Comparison of ENCODE assay signal across 12 cellular contexts in the genomic region with DNA sequence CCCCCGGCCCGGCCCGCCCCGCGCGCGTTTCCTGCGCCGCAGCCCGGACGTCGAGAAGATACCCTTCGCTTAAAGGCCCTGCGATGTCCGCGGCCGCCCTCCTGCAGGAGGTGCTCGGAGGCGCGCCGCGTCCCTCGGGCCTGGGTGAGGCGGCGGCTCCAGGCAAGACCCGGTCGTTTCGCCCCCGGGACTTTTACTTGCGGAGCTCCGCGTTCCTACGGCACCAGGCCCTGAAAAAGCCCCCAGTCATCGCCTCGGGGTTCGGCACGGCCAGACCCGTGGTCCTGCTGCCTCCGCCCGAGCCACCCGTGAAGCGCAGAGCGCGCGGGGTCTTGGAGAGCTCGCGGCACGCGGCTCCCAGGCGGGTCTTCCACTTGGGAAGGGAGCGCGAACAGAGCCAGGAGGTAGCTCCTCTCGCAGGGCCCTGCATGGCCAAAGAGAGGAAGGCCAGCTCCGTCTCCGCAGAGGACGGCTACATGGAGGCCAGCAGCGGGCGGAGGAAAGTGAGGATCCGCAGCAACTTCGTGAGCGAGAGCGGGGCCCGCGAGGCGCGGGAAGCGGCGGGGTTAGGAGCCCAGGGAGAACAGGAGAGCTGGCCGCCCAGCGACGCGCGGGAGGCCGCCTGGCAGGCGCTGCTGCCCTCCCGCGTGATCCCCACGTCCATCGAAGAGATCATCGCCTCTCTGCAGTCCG. TPM values are rescaled to one million over a fixed set of nuclear protein-coding genes. Genes with fewer than 3 reads are reported as not detected.
A peak's percentile ranks its signal among the peaks of the same experiment; 100 is the strongest.
DNase-seq lines count a peak whose midpoint lies in the region; TF ChIP-seq lines count a peak whose summit lies in the region.
"Had no signal": no experiment of that assay in that cellular context is flagged by ENCODE, and none has a peak within 500 bp of the region (broad histone marks: within the 10 kb centered on the region; RNA-seq: fewer than 3 reads in every experiment).

No MANE protein-coding gene starts in this region.

- 6% methylated on average over 80 of the region's 81 CpGs for WGBS in mesenchymal stem cell

- peak overlapping the region; percentile 77 for H3K4me3 Mint-ChIP-seq in type B pancreatic cell
- H3K4me3 Mint-ChIP-seq: activated naive CD8-positive, alpha-beta T cell treated with anti-CD3 and anti-CD28 coated beads, Interleukin-2, amount 10 ng/mL, durations not matched to agents 7 days and 5 days had no signal

- H2AK5ac ChIP-seq in mesenchymal stem cell (ENCODE audit: low read length, severe bottlenecking), result no peak overlapping the region

- H3K27me3 ChIP-seq in NT2/D1 (ENCODE audit: insufficient read depth, insufficient read length) (peaks cover 32% of the 10 kb centered on the region), mesenchymal stem cell (ENCODE audit: control insufficient read depth in 1 of 2, insufficient read depth in 1 of 2, low read length in 2 of 2) (peaks cover 9% of the 10 kb centered on the region in 2 experiments)
- H3K27me3 ChIP-seq: right lobe of liver had no signal

- no peaks in the 10 kb centered on the region for H3K4me1 Mint-ChIP-seq in type B pancreatic cell (ENCODE audit: unreplicated experiment)
- H3K4me1 Mint-ChIP-seq: activated naive CD8-positive, alpha-beta T cell treated with anti-CD3 and anti-CD28 coated beads, Interleukin-2, amount 10 ng/mL, durations not matched to agents 7 days and 5 days had no signal

- H3K4me1 ChIP-seq in NT2/D1 (ENCODE audit: insufficient read depth, insufficient read length), result no peaks in the 10 kb centered on the region
- H3K4me1 ChIP-seq in mesenchymal stem cell (ENCODE audit: control insufficient read depth, insufficient read depth, low read depth, low read length), result peaks cover 8% of the 10 kb centered on the region
- H3K4me1 ChIP-seq: upper lobe of right lung had no signal

- no peak overlapping the region for H3K27ac Mint-ChIP-seq in type B pancreatic cell
- H3K27ac Mint-ChIP-seq: activated naive CD8-positive, alpha-beta T cell treated with anti-CD3 and anti-CD28 coated beads, Interleukin-2, amount 10 ng/mL, durations not matched to agents 7 days and 5 days had no signal

- H3K9me3 Mint-ChIP-seq in type B pancreatic cell, result peaks cover 4% of the 10 kb centered on the region
- H3K9me3 Mint-ChIP-seq: activated naive CD8-positive, alpha-beta T cell treated with anti-CD3 and anti-CD28 coated beads, Interleukin-2, amount 10 ng/mL, durations not matched to agents 7 days and 5 days had no signal

- peak overlapping the region; percentile 56 for H4K91ac ChIP-seq in mesenchymal stem cell (ENCODE audit: low read length)

- no peaks in the 10 kb centered on the region for H3K36me3 Mint-ChIP-seq in type B pancreatic cell
- H3K36me3 Mint-ChIP-seq: activated naive CD8-positive, alpha-beta T cell treated with anti-CD3 and anti-CD28 coated beads, Interleukin-2, amount 10 ng/mL, durations not matched to agents 7 days and 5 days had no signal

- no peak overlapping the region for H3K4ac ChIP-seq in mesenchymal stem cell (ENCODE audit: low read depth in 1 of 2, low read length in 2 of 2)

- H3K14ac ChIP-seq in mesenchymal stem cell (ENCODE audit: low read length in 2 of 2), result no peak overlapping the region

- no peak overlapping the region for H2BK5ac ChIP-seq in mesenchymal stem cell (ENCODE audit: low read depth, low read length, poor library complexity, severe bottlenecking)

- H3K27me3 Mint-ChIP-seq in type B pancreatic cell, result peaks cover 52% of the 10 kb centered on the region

- peak overlapping the region; percentile 69 for H3K9ac ChIP-seq in NT2/D1 (ENCODE audit: insufficient read length, low read depth)
- H3K9ac ChIP-seq in mesenchymal stem cell (ENCODE audit: low read length), result peak overlapping the region; percentile 61

- H3K79me1 ChIP-seq in mesenchymal stem cell (replicated peaks; ENCODE audit: low read length, poor library complexity, severe bottlenecking), result no peaks in the 10 kb centered on the region

- H3K23ac ChIP-seq in mesenchymal stem cell (ENCODE audit: low read length in 2 of 2), result no peak overlapping the region

- DNase-seq in NT2/D1 (ENCODE audit: low read depth, low spot score) (no peak), epithelial cell of proximal tubule (ENCODE audit: low read depth) (no peak), mesenchymal stem cell (peak; percentile 45), type B pancreatic cell (ENCODE audit: extremely low spot score, unreplicated experiment) (no peak), NCI-H510A (lab: John Stamatoyannopoulos, UW) (no peak), NCI-H2081 (lab: John Stamatoyannopoulos, UW) (no peak)
- DNase-seq in activated CD4-positive, alpha-beta T cell treated with anti-CD3 and anti-CD28 coated beads, Interleukin-2, amount 50 U/mL, for 48 hours, result no peak
- DNase-seq: activated naive CD8-positive, alpha-beta T cell treated with anti-CD3 and anti-CD28 coated beads, Interleukin-2, amount 10 ng/mL, durations not matched to agents 7 days and 5 days; NCI-H1417 treated with DMSO at 0.1 percent for 48 hours; NK-92 treated with Interleukin-12 subunit alpha and Interleukin-12 subunit beta, amount 100 ng/mL, for 24 hours; right lobe of liver; upper lobe of right lung had no signal

- no peak overlapping the region for H2BK15ac ChIP-seq in mesenchymal stem cell (ENCODE audit: low read depth, poor library complexity, severe bottlenecking)

- H3K4me2 ChIP-seq in mesenchymal stem cell (ENCODE audit: low read length, poor library complexity, severe bottlenecking), result peak overlapping the region; percentile 91

- peak overlapping the region; percentile 76 for H4K8ac ChIP-seq in mesenchymal stem cell (ENCODE audit: low read length)

- H3K18ac ChIP-seq in mesenchymal stem cell (ENCODE audit: low read depth in 1 of 2, low read length in 2 of 2), result peak overlapping the region in 1 of 2 experiments; percentile 8

- no peak for TF ChIP-seq CTCF in epithelial cell of proximal tubule (conservative IDR thresholded peaks at IDR 0.05; ENCODE audit: low read depth, low read length)
- TF ChIP-seq CTCF in type B pancreatic cell (conservative IDR thresholded peaks at IDR 0.05), result no peak

- peak overlapping the region; percentile 6 for H2AFZ ChIP-seq in mesenchymal stem cell (ENCODE audit: low read depth, low read length)

- H3K27ac ChIP-seq in mesenchymal stem cell (ENCODE audit: low read length, poor library complexity, severe bottlenecking), result no peak overlapping the region
- H3K27ac ChIP-seq: right lobe of liver, upper lobe of right lung had no signal

- H2BK12ac ChIP-seq in mesenchymal stem cell (ENCODE audit: low read length in 2 of 2), result no peak overlapping the region

- H3K36me3 ChIP-seq in NT2/D1 (ENCODE audit: insufficient read depth, insufficient read length, low read length) (no peaks in the 10 kb centered on the region), mesenchymal stem cell (ENCODE audit: control insufficient read depth in 1 of 2, insufficient read depth in 2 of 2, low read depth in 1 of 2, low read length in 2 of 2) (no peaks in the 10 kb centered on the region)
- H3K36me3 ChIP-seq: right lobe of liver, upper lobe of right lung had no signal

- H3K4me3 ChIP-seq in NT2/D1 (ENCODE audit: insufficient read length, low read depth) (peak overlapping the region; percentile 15), epithelial cell of proximal tubule (ENCODE audit: low read depth, low read length) (peak overlapping the region; percentile 50), mesenchymal stem cell (ENCODE audit: insufficient read depth in 1 of 2, low read depth in 1 of 2, low read length in 2 of 2) (peak overlapping the region; percentile 43 to 72)
- H3K4me3 ChIP-seq: right lobe of liver, upper lobe of right lung had no signal

- H3K9me3 ChIP-seq in NT2/D1 (ENCODE audit: insufficient read depth, low read length) (no peaks in the 10 kb centered on the region), mesenchymal stem cell (ENCODE audit: control insufficient read depth, low read length) (peaks cover 14% of the 10 kb centered on the region)
- H3K9me3 ChIP-seq: right lobe of liver, upper lobe of right lung had no signal

- no peak overlapping the region for H2BK120ac ChIP-seq in mesenchymal stem cell (ENCODE audit: low read depth, low read length)

RNA-seq across cellular contexts. Expression of gene TTC6, which starts 26.9 kb away (rescaled TPM):
- total RNA-seq in epithelial cell of proximal tubule (0.80 TPM in 1 of 2 replicates, not detected in the other), type B pancreatic cell (ENCODE audit: low replicate concordance) (3.0 and 4.6 TPM in 2 replicates)
- polyA plus RNA-seq in mesenchymal stem cell (2013, experiment 1 of 2), result 0.04 TPM
- polyA plus RNA-seq in mesenchymal stem cell (2013, experiment 2 of 2), result 0.03 TPM
- total RNA-seq: activated naive CD8-positive, alpha-beta T cell treated with anti-CD3 and anti-CD28 coated beads, Interleukin-2, amount 10 ng/mL, durations not matched to agents 7 days and 5 days had no signal

RNA-seq across cellular contexts. Expression of gene FOXA1, which starts 27.3 kb away (rescaled TPM):
- total RNA-seq in epithelial cell of proximal tubule (8.2 and 9.1 TPM in 2 replicates), type B pancreatic cell (ENCODE audit: low replicate concordance) (51.0 and 58.9 TPM in 2 replicates)
- polyA plus RNA-seq in mesenchymal stem cell (2013, experiment 1 of 2), result not detected
- not detected for polyA plus RNA-seq in mesenchymal stem cell (2013, experiment 2 of 2)
- total RNA-seq: activated naive CD8-positive, alpha-beta T cell treated with anti-CD3 and anti-CD28 coated beads, Interleukin-2, amount 10 ng/mL, durations not matched to agents 7 days and 5 days had no signal
